ENCODE assay signal across 8 cellular contexts in the genomic region with DNA sequence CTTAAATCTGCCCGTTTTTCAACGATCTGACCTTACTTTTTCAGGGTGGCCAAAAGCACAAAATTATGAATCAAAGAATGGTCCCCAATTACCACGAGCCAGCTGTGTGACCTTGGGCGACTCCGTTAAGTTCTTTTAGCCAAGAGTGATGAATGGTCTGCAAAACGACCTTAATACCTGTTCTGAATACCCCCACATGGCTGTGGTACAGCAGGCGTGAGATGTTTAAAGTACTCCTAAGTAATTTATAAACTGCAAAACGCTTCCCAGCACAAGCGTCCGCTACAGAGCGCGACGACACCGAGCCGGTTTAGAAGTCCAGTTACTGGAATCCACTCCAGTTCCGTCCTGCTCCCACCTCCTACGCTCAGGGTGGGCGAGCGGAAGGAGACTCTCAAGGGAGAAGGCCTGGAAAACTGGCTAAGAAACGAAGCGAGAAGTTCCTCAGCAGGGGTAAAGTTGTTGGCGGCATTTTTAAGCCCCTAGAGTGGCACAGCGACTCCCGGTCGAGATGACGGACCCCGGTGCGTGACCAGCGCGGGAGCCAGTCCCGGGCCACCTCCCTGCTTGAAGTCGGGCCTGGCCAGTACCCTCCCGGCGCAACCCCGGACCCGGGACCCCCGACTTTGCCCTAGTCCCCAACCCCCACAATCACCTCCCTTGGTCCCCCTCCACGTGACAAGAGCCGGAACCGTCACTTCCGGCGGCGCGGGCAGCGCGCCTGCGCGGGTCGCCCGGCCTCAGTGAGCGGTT. TPM values are rescaled to one million over a fixed set of nuclear protein-coding genes. Genes with fewer than 3 reads are reported as not detected.
A peak's percentile ranks its signal among the peaks of the same experiment; 100 is the strongest.
DNase-seq lines count a peak whose midpoint lies in the region; ATAC-seq and TF ChIP-seq lines count a peak whose summit lies in the region.

No MANE protein-coding gene starts in this region.

- H3K4me3 Mint-ChIP-seq in CD8-positive, alpha-beta T cell = peak overlapping the region; percentile 92

- peaks cover 17% of the 10 kb centered on the region for H3K4me1 ChIP-seq in CD8-positive, alpha-beta T cell (ENCODE audit: insufficient read depth, low read length)
- H3K4me1 ChIP-seq in NT2/D1 (ENCODE audit: insufficient read depth, insufficient read length) = no peaks in the 10 kb centered on the region

- CTCF ChIA-PET in CD8-positive, alpha-beta T cell (lab: Charles Lee) = interaction anchor here (0.8 kb wide), 1 partner anchor 15 kb away, joined by 3 read pairs; no protein-coding TSS in a partner anchor

- no peaks in the 10 kb centered on the region for H3K27me3 ChIP-seq in CD8-positive, alpha-beta T cell (ENCODE audit: insufficient read depth, low read length)
- no peaks in the 10 kb centered on the region for H3K27me3 ChIP-seq in NT2/D1 (ENCODE audit: insufficient read depth, insufficient read length)

- no peaks in the 10 kb centered on the region for H3K27me3 Mint-ChIP-seq in CD8-positive, alpha-beta T cell (ENCODE audit: low read depth)

- H3K4me3 ChIP-seq in CD8-positive, alpha-beta T cell (ENCODE audit: low read depth, low read length) = peak overlapping the region; percentile 87
- peak overlapping the region; percentile 78 for H3K4me3 ChIP-seq in NT2/D1 (ENCODE audit: insufficient read length, low read depth)

- no peak for TF ChIP-seq CTCF in CD8-positive, alpha-beta T cell (IDR thresholded peaks at IDR 0.05)

- H3K36me3 ChIP-seq in CD8-positive, alpha-beta T cell (ENCODE audit: insufficient read depth, low read length) = no peaks in the 10 kb centered on the region
- H3K36me3 ChIP-seq in NT2/D1 (ENCODE audit: insufficient read depth, insufficient read length, low read length) = no peaks in the 10 kb centered on the region

- H3K9me3 Mint-ChIP-seq in CD8-positive, alpha-beta T cell = no peaks in the 10 kb centered on the region

- H3K9me3 ChIP-seq in CD8-positive, alpha-beta T cell (ENCODE audit: low read length) = no peaks in the 10 kb centered on the region
- no peaks in the 10 kb centered on the region for H3K9me3 ChIP-seq in NT2/D1 (ENCODE audit: insufficient read depth, low read length)

- ATAC-seq in CD8-positive, alpha-beta T cell = peak; percentile 57
- ATAC-seq in GM19372 (IDR thresholded peaks at IDR 0.05; ENCODE audit: low read depth, unreplicated experiment) = peak; percentile 50
- ATAC-seq in HG03520 (IDR thresholded peaks at IDR 0.05; ENCODE audit: unreplicated experiment) = peak; percentile 44

- intact Hi-C loops in CD8-positive, alpha-beta T cell (cut with DNase I, micrococcal nuclease) = loop anchor here (1.0 to 10.0 kb wide), 13 partner anchors 69 to 1698 kb away; partner anchors contain the start of genes CCNI (in 2 of the 2), PAQR3 (in 2 of the 2), CCNG2 (in 1 of the 2) and CNOT6L (in 1 of the 2)

- peak overlapping the region; percentile 82 for H3K27ac ChIP-seq in CD8-positive, alpha-beta T cell (ENCODE audit: low read depth, low read length)

- POLR2A ChIA-PET in CD8-positive, alpha-beta T cell (lab: Charles Lee) = no interaction called here

- peaks cover 12% of the 10 kb centered on the region for H3K36me3 Mint-ChIP-seq in CD8-positive, alpha-beta T cell

- peak; percentile 75 to 93 (median 85) for DNase-seq in CD8-positive, alpha-beta T cell
- DNase-seq in NT2/D1 (ENCODE audit: low read depth, low spot score) (peak; percentile 57), activated T-cell treated with anti-CD3 and anti-CD28 coated beads for 1 hour (ENCODE audit: low read depth) (peak; percentile 77), epidermal melanocyte (ENCODE audit: insufficient read length, low spot score) (peak; percentile 64), middle frontal gyrus (ENCODE audit: extremely low spot score, low spot score) (peak; percentile 69)
- DNase-seq in stimulated activated CD8-positive, alpha-beta memory T cell treated with anti-CD3 and anti-CD28 coated beads, Interleukin-2, amount 100 ng/mL, for 1 hour (ENCODE audit: low read depth in 2 of 2) = peak; percentile 75

- peak overlapping the region; percentile 94 for H3K27ac Mint-ChIP-seq in CD8-positive, alpha-beta T cell

- H3K4me1 Mint-ChIP-seq in CD8-positive, alpha-beta T cell (ENCODE audit: low read depth) = peaks cover 16% of the 10 kb centered on the region

- H3K9ac ChIP-seq in NT2/D1 (ENCODE audit: insufficient read length, low read depth) = peak overlapping the region; percentile 92

RNA-seq across cellular contexts. Expression of gene BMP2K, which starts 0.7 kb away (rescaled TPM):
- 1 to 10 TPM; 4.6 to 4.7 TPM for total RNA-seq in CD8-positive, alpha-beta T cell

Comparison
In these comparisons a context has a peak if more than half of its experiments do, and no peak if none do; other contexts are left out.
1. Peak in every context shown above with its lines: DNase-seq, ATAC-seq, H3K4me3 ChIP-seq and H3K27ac ChIP-seq.